ENCODE assay signal across 8 cellular contexts in the genomic region with DNA sequence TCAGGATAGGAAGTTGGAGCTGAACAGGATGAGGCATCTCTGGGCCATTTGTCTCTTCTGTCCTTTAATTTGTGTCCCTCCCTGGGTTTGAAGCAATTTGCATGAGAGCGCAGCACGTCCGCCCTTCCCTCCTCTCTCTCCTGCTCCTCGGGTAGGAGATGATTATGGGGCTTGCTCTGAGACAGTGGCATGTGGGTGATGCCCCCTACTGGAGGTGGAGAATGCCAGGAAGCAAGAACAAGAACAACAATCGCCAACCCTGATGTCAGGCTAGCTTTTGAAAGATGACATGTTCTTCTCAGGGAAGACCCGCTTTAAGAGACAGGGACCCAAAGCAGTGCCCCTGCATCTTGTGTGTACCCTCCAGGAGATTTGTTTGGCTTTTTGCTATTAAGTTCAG.
A peak's percentile ranks its signal among the peaks of the same experiment; 100 is the strongest.
DNase-seq lines count a peak whose midpoint lies in the region; ATAC-seq and TF ChIP-seq lines count a peak whose summit lies in the region.

No MANE protein-coding gene starts in this region.

- no peak overlapping the region for H3K27ac Mint-ChIP-seq in stimulated activated effector memory CD8-positive, alpha-beta T cell treated with anti-CD3 and anti-CD28 coated beads, Interleukin-12 subunit alpha, Interleukin-12 subunit beta, amount 100 ng/mL, for 72 hours

- intact Hi-C loops in cardiac septum (cut with DNase I) (no loop called here), left cardiac atrium (cut with DNase I) (no loop called here)

- ATAC-seq in left cardiac atrium: no peak
- peak; percentile 58 for ATAC-seq in stimulated activated effector memory CD8-positive, alpha-beta T cell treated with anti-CD3 and anti-CD28 coated beads, Interleukin-12 subunit alpha, Interleukin-12 subunit beta, amount 100 ng/mL, for 72 hours
- ATAC-seq in GM19328 (IDR thresholded peaks at IDR 0.05; ENCODE audit: unreplicated experiment): no peak

- H3K9me3 Mint-ChIP-seq in stimulated activated effector memory CD8-positive, alpha-beta T cell treated with anti-CD3 and anti-CD28 coated beads, Interleukin-12 subunit alpha, Interleukin-12 subunit beta, amount 100 ng/mL, for 72 hours: no peaks in the 10 kb centered on the region

- no peaks in the 10 kb centered on the region for H3K36me3 Mint-ChIP-seq in stimulated activated effector memory CD8-positive, alpha-beta T cell treated with anti-CD3 and anti-CD28 coated beads, Interleukin-12 subunit alpha, Interleukin-12 subunit beta, amount 100 ng/mL, for 72 hours

- TF ChIP-seq CTCF in coronary artery (IDR thresholded peaks at IDR 0.05): no peak

- H3K4me3 Mint-ChIP-seq in stimulated activated effector memory CD8-positive, alpha-beta T cell treated with anti-CD3 and anti-CD28 coated beads, Interleukin-12 subunit alpha, Interleukin-12 subunit beta, amount 100 ng/mL, for 72 hours: no peak overlapping the region

- DNase-seq in cardiac septum (ENCODE audit: low spot score) (peak; percentile 63), left cardiac atrium (no peak), NCI-H226 (peak; percentile 3), coronary artery (ENCODE audit: low spot score) (peak; percentile 59), 8988T (no peak), GM19240 (ENCODE audit: insufficient read length, low spot score) (no peak)
- DNase-seq in stimulated activated effector memory CD8-positive, alpha-beta T cell treated with anti-CD3 and anti-CD28 coated beads, Interleukin-12 subunit alpha, Interleukin-12 subunit beta, amount 100 ng/mL, for 72 hours (ENCODE audit: low spot score in 2 of 2): no peak

- H3K27ac ChIP-seq in coronary artery: no peak overlapping the region

- peaks cover under 1% of the 10 kb centered on the region for H3K4me1 Mint-ChIP-seq in stimulated activated effector memory CD8-positive, alpha-beta T cell treated with anti-CD3 and anti-CD28 coated beads, Interleukin-12 subunit alpha, Interleukin-12 subunit beta, amount 100 ng/mL, for 72 hours

- no peak overlapping the region for H3K4me3 ChIP-seq in coronary artery

Comparison
In these comparisons a context has a peak if more than half of its experiments do, and no peak if none do; other contexts are left out.
1. DNase-seq: peak in cardiac septum (single experiment), NCI-H226 (single experiment) and coronary artery (single experiment); none in left cardiac atrium (single experiment), stimulated activated effector memory CD8-positive, alpha-beta T cell treated with anti-CD3 and anti-CD28 coated beads, Interleukin-12 subunit alpha, Interleukin-12 subunit beta, amount 100 ng/mL, for 72 hours (0 of 2), 8988T (single experiment) and GM19240 (single experiment).